9 cellular contexts compared by ENCODE assay signal in the genomic region with DNA sequence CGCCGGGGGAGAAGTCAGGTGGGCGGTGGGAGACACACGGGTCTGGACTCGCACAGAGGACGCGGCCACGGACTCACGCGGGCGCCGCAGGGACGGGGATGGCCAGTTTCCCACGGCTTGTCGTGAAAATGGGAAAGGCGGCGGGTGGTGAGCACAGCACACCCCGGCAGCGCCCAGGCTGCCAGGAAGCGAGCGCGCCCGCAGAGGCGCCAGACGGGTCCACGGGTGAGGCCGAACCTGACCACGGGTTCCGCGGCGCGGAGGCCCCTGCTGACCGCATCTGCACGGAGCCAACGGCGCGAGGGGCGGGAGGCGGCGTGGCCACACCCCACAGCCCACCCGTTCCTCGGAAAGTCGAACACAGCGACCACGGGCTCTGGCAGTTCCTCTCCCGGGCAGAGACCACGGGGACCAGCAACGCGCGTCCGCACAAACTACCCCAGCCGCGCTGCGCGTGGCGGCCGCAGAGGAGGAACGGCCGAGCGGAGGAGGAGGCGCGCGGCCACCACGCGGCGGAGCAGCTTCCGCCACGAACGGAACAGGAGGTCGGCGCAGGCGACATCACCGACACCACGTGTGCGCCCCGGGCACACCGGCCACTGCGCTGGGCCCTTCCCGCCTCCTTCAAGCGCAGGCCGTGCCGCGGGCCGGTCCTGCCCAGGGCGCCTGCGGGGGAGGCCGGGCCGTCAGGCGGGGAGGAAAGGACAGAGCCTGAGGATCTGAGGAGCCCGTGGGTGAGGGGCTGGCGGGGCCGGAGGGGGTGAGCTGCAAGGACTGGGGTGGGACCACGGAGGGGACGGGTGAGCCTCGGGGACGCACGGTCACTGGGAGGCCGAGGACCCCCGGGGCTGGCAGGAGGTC. TPM values are rescaled to one million over a fixed set of nuclear protein-coding genes. Genes with fewer than 3 reads are reported as not detected.
DNase-seq lines count a peak whose midpoint lies in the region; ATAC-seq and TF ChIP-seq lines count a peak whose summit lies in the region.
"Had no signal": no experiment of that assay in that cellular context is flagged by ENCODE, and none has a peak within 500 bp of the region (broad histone marks: within the 10 kb centered on the region; RNA-seq: fewer than 3 reads in every experiment).

No MANE protein-coding gene starts in this region.

- peak; percentile 48 for DNase-seq in CD14-positive monocyte (ENCODE audit: low spot score)
- DNase-seq in MV-4-11 (lab: John Stamatoyannopoulos, UW): peak; percentile 33
- DNase-seq in dorsolateral prefrontal cortex: peak in 2 of 10 donors; percentile 28 to 45
- DNase-seq in neuronal stem cell (ENCODE audit: low spot score): no peak
- DNase-seq in RKO (ENCODE audit: low spot score): no peak
- DNase-seq in activated effector memory CD4-positive, alpha-beta T cell treated with anti-CD3 and anti-CD28 coated beads, Interleukin-2, amount 50 U/mL, for 16 hours: no peak
- DNase-seq: DND-41 had no signal

- no peaks in the 10 kb centered on the region for H3K9me3 ChIP-seq in neuronal stem cell (replicated peaks in 1 of 2; ENCODE audit: control insufficient read depth in 2 of 2, insufficient read depth in 1 of 2, low read depth in 1 of 2, low read length in 2 of 2)

- peak overlapping the region; percentile 69 to 81 for H3K4me3 Mint-ChIP-seq in CD14-positive monocyte

- TF ChIP-seq CTCF in CD14-positive monocyte (IDR thresholded peaks at IDR 0.05): no peak
- no peak for TF ChIP-seq CTCF in dorsolateral prefrontal cortex (IDR thresholded peaks at IDR 0.05 in 54 of 56, conservative IDR thresholded peaks at IDR 0.05 in 2 of 56; ENCODE audit: low read depth in 1 of 56, partially characterized antibody in 56 of 56)

- no peak overlapping the region for H4K8ac ChIP-seq in neuronal stem cell (ENCODE audit: low read depth, low read length)

- peak overlapping the region; percentile 64 for H3K18ac ChIP-seq in neuronal stem cell (ENCODE audit: low read length)

- H3K27me3 Mint-ChIP-seq in CD14-positive monocyte (ENCODE audit: low read depth in 3 of 3): peaks cover 6 to 29% (median 10%) of the 10 kb centered on the region in 3 donors

- H3K4me1 Mint-ChIP-seq in CD14-positive monocyte: peaks cover 24% of the 10 kb centered on the region

- WGBS in neuronal stem cell (ENCODE audit: extremely low coverage in 2 of 2, insufficient read length in 2 of 2, insufficient replicate concordance in 1 of 2), 2 donors: no CpG with 5 or more reads among the region's 99 CpGs

- no peak overlapping the region for H3K23ac ChIP-seq in neuronal stem cell (ENCODE audit: low read depth, low read length, poor library complexity)

- no peaks in the 10 kb centered on the region for H3K9me3 Mint-ChIP-seq in CD14-positive monocyte

- H3K4me1 ChIP-seq in neuronal stem cell (ENCODE audit: control insufficient read depth in 2 of 2, insufficient read depth in 1 of 2, low read depth in 1 of 2, low read length in 2 of 2): peaks cover 3 to 5% of the 10 kb centered on the region in 2 donors

- no peaks in the 10 kb centered on the region for H3K27me3 ChIP-seq in dorsolateral prefrontal cortex
- H3K27me3 ChIP-seq in neuronal stem cell (ENCODE audit: control insufficient read depth in 3 of 3, insufficient read depth in 3 of 3, low read depth in 1 of 3, low read length in 3 of 3): no peaks in the 10 kb centered on the region

- intact Hi-C loops in CD14-positive monocyte (cut with micrococcal nuclease): no loop called here
- intact Hi-C loops in dorsolateral prefrontal cortex (cut with DNase I): loop anchor here in 1 of 2 donors (10.0 kb wide), 1 partner anchor 303 kb away; the partner anchor contains the start of gene DPP7

- H2AK5ac ChIP-seq in neuronal stem cell (ENCODE audit: low read depth, low read length): no peak overlapping the region

- peak overlapping the region; percentile 22 for H2BK12ac ChIP-seq in neuronal stem cell (ENCODE audit: low read length)

- H3K4me2 ChIP-seq in neuronal stem cell (ENCODE audit: insufficient read depth, low read length, poor library complexity, severe bottlenecking): no peak overlapping the region

- no peak overlapping the region for H2BK120ac ChIP-seq in neuronal stem cell (ENCODE audit: low read depth, low read length)

- no peak overlapping the region for H4K91ac ChIP-seq in neuronal stem cell (ENCODE audit: low read depth, low read length, poor library complexity)

- H3K4ac ChIP-seq in neuronal stem cell (ENCODE audit: low read length): no peak overlapping the region

- H3K9ac ChIP-seq in neuronal stem cell (ENCODE audit: low read depth, low read length, poor library complexity): no peak overlapping the region

- H3K4me3 ChIP-seq in dorsolateral prefrontal cortex (peak overlapping the region in 52 of 59 donors; percentile 4 to 59 (median 36)), neuronal stem cell (ENCODE audit: low read length in 2 of 2) (no peak overlapping the region)

- H2AFZ ChIP-seq in neuronal stem cell (ENCODE audit: low read length): no peak overlapping the region

- H3K14ac ChIP-seq in neuronal stem cell (ENCODE audit: low read length): peak overlapping the region; percentile 71

- peak overlapping the region; percentile 53 for H2BK5ac ChIP-seq in neuronal stem cell (ENCODE audit: low read length)

- ATAC-seq in HG03432 (IDR thresholded peaks at IDR 0.05; ENCODE audit: unreplicated experiment): no peak
- no peak for ATAC-seq in HG03159 (IDR thresholded peaks at IDR 0.05; ENCODE audit: unreplicated experiment)

- no peak overlapping the region for H2BK15ac ChIP-seq in neuronal stem cell (ENCODE audit: low read length)

- H3K27ac ChIP-seq in dorsolateral prefrontal cortex (peak overlapping the region in 20 of 59 donors; percentile 5 to 67 (median 38)), neuronal stem cell (replicated peaks; ENCODE audit: low read length) (no peak overlapping the region)

- peaks cover 2 to 5% of the 10 kb centered on the region in 2 donors for H3K36me3 Mint-ChIP-seq in CD14-positive monocyte

- peaks cover 12% of the 10 kb centered on the region for H3K79me1 ChIP-seq in neuronal stem cell (ENCODE audit: low read depth, low read length)

- no peak overlapping the region for H3K27ac Mint-ChIP-seq in CD14-positive monocyte

- H3K36me3 ChIP-seq in neuronal stem cell (replicated peaks in 1 of 2; ENCODE audit: control insufficient read depth in 2 of 2, insufficient read depth in 2 of 2, low read length in 2 of 2): peaks cover 0 to 7% of the 10 kb centered on the region in 2 donors

RNA-seq across cellular contexts. Expression of gene EXD3, which starts 5.6 kb away (rescaled TPM):
- polyA plus RNA-seq in CD14-positive monocyte: 1 to 10 TPM; 2.0 to 3.0 TPM
- total RNA-seq in dorsolateral prefrontal cortex: 10 to 100 TPM; 22.2 to 94.1 (median 36.5) TPM
- polyA plus RNA-seq in neuronal stem cell (2013, experiment 1 of 2): 21.1 TPM
- polyA plus RNA-seq in neuronal stem cell (2013, experiment 2 of 2): 19.9 TPM

RNA-seq across cellular contexts. Expression of gene NOXA1, which starts 5.8 kb away (rescaled TPM):
- 1 to 10 TPM; 1.3 to 1.6 TPM for polyA plus RNA-seq in CD14-positive monocyte
- total RNA-seq in dorsolateral prefrontal cortex: 10 to 100 TPM in 110 of 120 experiments, 1 to 10 TPM in 10; 7.0 to 34.3 (median 16.0) TPM
- 0.61 TPM for polyA plus RNA-seq in neuronal stem cell (2013, experiment 1 of 2)
- 0.64 TPM for polyA plus RNA-seq in neuronal stem cell (2013, experiment 2 of 2)

RNA-seq across cellular contexts. Expression of gene ENTPD8, which starts 23.8 kb away (rescaled TPM):
- polyA plus RNA-seq in CD14-positive monocyte: not detected
- total RNA-seq in dorsolateral prefrontal cortex: under 1 TPM in 5 of 120 experiments, not detected in 115; 0.18 to 0.43 (median 0.25) TPM
- polyA plus RNA-seq in neuronal stem cell (2013, experiment 1 of 2): 0.03 TPM
- polyA plus RNA-seq in neuronal stem cell (2013, experiment 2 of 2): 0.04 TPM

RNA-seq across cellular contexts. Expression of gene NSMF, which starts 41.7 kb away (rescaled TPM):
- 1 to 10 TPM; 4.6 to 5.3 TPM for polyA plus RNA-seq in CD14-positive monocyte
- 100 to 1,000 TPM; 113 to 445 (median 234) TPM for total RNA-seq in dorsolateral prefrontal cortex
- 46.8 TPM for polyA plus RNA-seq in neuronal stem cell (2013, experiment 1 of 2)
- polyA plus RNA-seq in neuronal stem cell (2013, experiment 2 of 2): 45.0 TPM

Comparison
In these comparisons a context has a peak if more than half of its experiments do, and no peak if none do; other contexts are left out.
1. DNase-seq: peak in CD14-positive monocyte (single experiment) and MV-4-11 (single experiment); none in neuronal stem cell (single experiment), RKO (single experiment) and activated effector memory CD4-positive, alpha-beta T cell treated with anti-CD3 and anti-CD28 coated beads, Interleukin-2, amount 50 U/mL, for 16 hours (single experiment).
2. H3K4me3 ChIP-seq: peak in dorsolateral prefrontal cortex (52 of 59); none in neuronal stem cell (0 of 2).